10 cellular contexts compared by ENCODE assay signal in the genomic region with DNA sequence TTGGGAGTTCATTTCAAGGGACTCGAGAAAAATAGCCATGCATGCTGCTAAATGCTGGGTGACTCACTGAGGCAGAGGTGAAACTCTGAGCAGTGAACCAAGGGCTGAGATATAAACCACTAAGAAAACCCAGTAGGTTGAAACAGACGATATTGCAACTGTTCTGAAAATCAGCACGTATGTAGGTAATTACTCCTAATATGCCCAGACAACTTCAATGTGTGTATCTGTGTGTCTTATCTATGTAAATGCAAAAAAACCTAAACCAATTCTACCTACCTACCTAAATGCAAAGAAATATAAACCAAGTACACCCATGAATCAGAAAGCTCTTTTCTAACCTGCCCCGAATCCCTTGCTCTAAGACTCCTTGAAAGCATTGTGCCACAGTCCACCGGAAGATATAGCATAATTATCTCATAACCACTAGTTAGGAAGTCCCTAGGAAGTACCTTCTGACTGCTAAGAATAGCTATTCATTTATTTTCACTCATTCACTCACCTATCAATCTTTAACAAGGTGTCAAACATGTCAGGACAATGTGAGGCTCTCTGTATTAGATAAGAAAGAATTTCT.
DNase-seq lines count a peak whose midpoint lies in the region; ATAC-seq and TF ChIP-seq lines count a peak whose summit lies in the region.
"Had no signal": no experiment of that assay in that cellular context is flagged by ENCODE, and none has a peak within 500 bp of the region (broad histone marks: within the 10 kb centered on the region; RNA-seq: fewer than 3 reads in every experiment).

No MANE protein-coding gene starts in this region.

- DNase-seq in foreskin keratinocyte: peak; percentile 5 to 8
- no peak for DNase-seq in stimulated activated CD4-positive, alpha-beta T cell treated with anti-CD3 and anti-CD28 coated beads, Interleukin-12 subunit alpha, Interleukin-12 subunit beta, amount 100 ng/mL, for 4 hours
- no peak for DNase-seq in DMS53 (lab: John Stamatoyannopoulos, UW)
- DNase-seq in foreskin melanocyte: no peak
- no peak for DNase-seq in NCI-H2196 (lab: John Stamatoyannopoulos, UW; ENCODE audit: unreplicated experiment)
- DNase-seq: naive B cell, NCI-H2171 had no signal

- ATAC-seq in GM18870 (IDR thresholded peaks at IDR 0.05; ENCODE audit: unreplicated experiment) (peak; percentile 75), GM21515 (IDR thresholded peaks at IDR 0.05; ENCODE audit: unreplicated experiment) (peak; percentile 80), HG03175 (IDR thresholded peaks at IDR 0.05; ENCODE audit: unreplicated experiment) (peak; percentile 72), foreskin keratinocyte (no peak)

- no peaks in the 10 kb centered on the region for H3K27me3 ChIP-seq in foreskin keratinocyte

- H3K27ac ChIP-seq in foreskin keratinocyte: no peak overlapping the region

- H3K4me1 ChIP-seq in foreskin keratinocyte: no peaks in the 10 kb centered on the region

- TF ChIP-seq CTCF in foreskin keratinocyte (conservative IDR thresholded peaks at IDR 0.05): no peak

Comparison
In these comparisons a context has a peak if more than half of its experiments do, and no peak if none do; other contexts are left out.
1. DNase-seq: peak in foreskin keratinocyte (2 of 2); none in stimulated activated CD4-positive, alpha-beta T cell treated with anti-CD3 and anti-CD28 coated beads, Interleukin-12 subunit alpha, Interleukin-12 subunit beta, amount 100 ng/mL, for 4 hours (single experiment), DMS53 (single experiment), foreskin melanocyte (single experiment) and NCI-H2196 (single experiment).